Comparison of ENCODE assay signal across 8 cellular contexts in genomic region chr11:16738949-16739262, GRCh38. TPM values are rescaled to one million over a fixed set of nuclear protein-coding genes. Genes with fewer than 3 reads are reported as not detected.
DNase-seq lines count a peak whose midpoint lies in the region; ATAC-seq and TF ChIP-seq lines count a peak whose summit lies in the region.

No MANE protein-coding gene starts in this region.

- no peaks in the 10 kb centered on the region for H3K27me3 Mint-ChIP-seq in stimulated activated memory B cell treated with anti-CD40 and anti-IgM and Interleukin-4, amounts not matched to agents 10 μg/mL and 1 μg/mL and 100 μg/mL, for 72 hours
- peaks cover 4% of the 10 kb centered on the region for H3K27me3 Mint-ChIP-seq in activated CD8-positive, alpha-beta memory T cell treated with anti-CD3 and anti-CD28 coated beads, Interleukin-2, amount 10 ng/mL, durations not matched to agents 7 days and 5 days

- no peak overlapping the region for H3K4me3 Mint-ChIP-seq in stimulated activated memory B cell treated with anti-CD40 and anti-IgM and Interleukin-4, amounts not matched to agents 10 μg/mL and 1 μg/mL and 100 μg/mL, for 72 hours
- no peak overlapping the region for H3K4me3 Mint-ChIP-seq in activated CD8-positive, alpha-beta memory T cell treated with anti-CD3 and anti-CD28 coated beads, Interleukin-2, amount 10 ng/mL, durations not matched to agents 7 days and 5 days

- TF ChIP-seq CTCF in NB4 (IDR thresholded peaks at IDR 0.05; ENCODE audit: low read depth, low read length), result no peak
- no peak for TF ChIP-seq CTCF in fibroblast of villous mesenchyme (IDR thresholded peaks at IDR 0.05; ENCODE audit: insufficient read depth, low read depth, low read length)

- peaks cover 21% of the 10 kb centered on the region for H3K4me1 Mint-ChIP-seq in stimulated activated memory B cell treated with anti-CD40 and anti-IgM and Interleukin-4, amounts not matched to agents 10 μg/mL and 1 μg/mL and 100 μg/mL, for 72 hours
- H3K4me1 Mint-ChIP-seq in activated CD8-positive, alpha-beta memory T cell treated with anti-CD3 and anti-CD28 coated beads, Interleukin-2, amount 10 ng/mL, durations not matched to agents 7 days and 5 days, result peaks cover 21% of the 10 kb centered on the region

- no peak for TF ChIP-seq POLR2A in NB4 (IDR thresholded peaks at IDR 0.05; ENCODE audit: extremely low read depth, insufficient read length)

- peaks cover 7% of the 10 kb centered on the region for H3K36me3 Mint-ChIP-seq in stimulated activated memory B cell treated with anti-CD40 and anti-IgM and Interleukin-4, amounts not matched to agents 10 μg/mL and 1 μg/mL and 100 μg/mL, for 72 hours
- peaks cover 18% of the 10 kb centered on the region for H3K36me3 Mint-ChIP-seq in activated CD8-positive, alpha-beta memory T cell treated with anti-CD3 and anti-CD28 coated beads, Interleukin-2, amount 10 ng/mL, durations not matched to agents 7 days and 5 days

- CTCF ChIA-PET in activated CD8-positive, alpha-beta memory T cell treated with anti-CD3 and anti-CD28 coated beads, Interleukin-2, amount 10 ng/mL, durations not matched to agents 7 days and 5 days (lab: Charles Lee), result interaction anchor here (0.6 to 1.8 kb wide), 2 partner anchors 10 to 21 kb away, joined by 3 to 5 read pairs; no protein-coding TSS in a partner anchor

- ATAC-seq in GM19395 (IDR thresholded peaks at IDR 0.05; ENCODE audit: unreplicated experiment), result peak; percentile 0
- peak; percentile 22 for ATAC-seq in stimulated activated memory B cell treated with anti-CD40 and anti-IgM and Interleukin-4, amounts not matched to agents 10 μg/mL and 1 μg/mL and 100 μg/mL, for 72 hours
- no peak for ATAC-seq in HG02610 (IDR thresholded peaks at IDR 0.05; ENCODE audit: unreplicated experiment)
- ATAC-seq in activated CD8-positive, alpha-beta memory T cell treated with anti-CD3 and anti-CD28 coated beads, Interleukin-2, amount 10 ng/mL, durations not matched to agents 7 days and 5 days, result no peak

- no peak for DNase-seq in NB4 (ENCODE audit: low read depth)
- no peak for DNase-seq in fibroblast of villous mesenchyme (ENCODE audit: low read depth)
- DNase-seq in stimulated activated CD4-positive, alpha-beta T cell treated with anti-CD3 and anti-CD28 coated beads, Interleukin-4, amount 100 ng/mL, for 4 hours, result no peak
- DNase-seq in activated CD4-positive, alpha-beta T cell treated with anti-CD3 and anti-CD28 coated beads for 1 hour, result no peak
- DNase-seq in activated CD8-positive, alpha-beta memory T cell treated with anti-CD3 and anti-CD28 coated beads, Interleukin-2, amount 10 ng/mL, durations not matched to agents 7 days and 5 days, result no peak

- H3K4me3 ChIP-seq in NB4 (ENCODE audit: low read depth, low read length) (peak overlapping the region; percentile 87), fibroblast of villous mesenchyme (ENCODE audit: low read depth, low read length) (peak overlapping the region; percentile 70)

- H3K27ac Mint-ChIP-seq in stimulated activated memory B cell treated with anti-CD40 and anti-IgM and Interleukin-4, amounts not matched to agents 10 μg/mL and 1 μg/mL and 100 μg/mL, for 72 hours, result no peak overlapping the region
- H3K27ac Mint-ChIP-seq in activated CD8-positive, alpha-beta memory T cell treated with anti-CD3 and anti-CD28 coated beads, Interleukin-2, amount 10 ng/mL, durations not matched to agents 7 days and 5 days, result no peak overlapping the region

- no peaks in the 10 kb centered on the region for H3K9me3 Mint-ChIP-seq in stimulated activated memory B cell treated with anti-CD40 and anti-IgM and Interleukin-4, amounts not matched to agents 10 μg/mL and 1 μg/mL and 100 μg/mL, for 72 hours
- H3K9me3 Mint-ChIP-seq in activated CD8-positive, alpha-beta memory T cell treated with anti-CD3 and anti-CD28 coated beads, Interleukin-2, amount 10 ng/mL, durations not matched to agents 7 days and 5 days (ENCODE audit: low read depth), result no peaks in the 10 kb centered on the region

RNA-seq across cellular contexts. Expression of gene C11orf58, which starts 0.5 kb away (rescaled TPM):
- total RNA-seq in fibroblast of villous mesenchyme, result 181 and 184 TPM in 2 replicates
- total RNA-seq in activated CD8-positive, alpha-beta memory T cell treated with anti-CD3 and anti-CD28 coated beads, Interleukin-2, amount 10 ng/mL, durations not matched to agents 7 days and 5 days, result 100 to 1,000 TPM; 106 to 135 TPM

Comparison
In these comparisons a context has a peak if more than half of its experiments do, and no peak if none do; other contexts are left out.
1. ATAC-seq: peak in GM19395 (single experiment) and stimulated activated memory B cell treated with anti-CD40 and anti-IgM and Interleukin-4, amounts not matched to agents 10 μg/mL and 1 μg/mL and 100 μg/mL, for 72 hours (single experiment); none in HG02610 (single experiment) and activated CD8-positive, alpha-beta memory T cell treated with anti-CD3 and anti-CD28 coated beads, Interleukin-2, amount 10 ng/mL, durations not matched to agents 7 days and 5 days (single experiment).